ENCODE assay signal across 4 cellular contexts in genomic region chr20:31921480-31921879, GRCh38. TPM values are rescaled to one million over a fixed set of nuclear protein-coding genes. Genes with fewer than 3 reads are reported as not detected.
"Had no signal": no experiment of that assay in that cellular context is flagged by ENCODE, and none has a peak within 500 bp of the region (broad histone marks: within the 10 kb centered on the region; RNA-seq: fewer than 3 reads in every experiment).

No MANE protein-coding gene starts in this region.

RNA-seq across cellular contexts. Expression of gene XKR7, which starts 46.5 kb away (rescaled TPM):
- total RNA-seq: HT-29, HT1080, IMR-90 had no signal
- polyA plus RNA-seq: IgD-negative memory B cell, IMR-90 had no signal

RNA-seq across cellular contexts. Expression of gene TTLL9, which starts 51.0 kb away (rescaled TPM):
- total RNA-seq: HT1080, IMR-90 had no signal
- polyA plus RNA-seq: IgD-negative memory B cell, IMR-90 had no signal

RNA-seq across cellular contexts. Expression of gene DUSP15, which starts 51.2 kb away (rescaled TPM):
- total RNA-seq: HT-29, HT1080, IMR-90 had no signal
- polyA plus RNA-seq: IgD-negative memory B cell, IMR-90 had no signal
